8 cellular contexts compared by ENCODE assay signal in genomic region chr5:59587489-59588337, GRCh38.
A peak's percentile ranks its signal among the peaks of the same experiment; 100 is the strongest.
DNase-seq lines count a peak whose midpoint lies in the region; ATAC-seq and TF ChIP-seq lines count a peak whose summit lies in the region.

No MANE protein-coding gene starts in this region.

- peak; percentile 49 for TF ChIP-seq CTCF in Loucy (conservative IDR thresholded peaks at IDR 0.05; ENCODE audit: low read length)
- no peak for TF ChIP-seq CTCF in adrenal gland (IDR thresholded peaks at IDR 0.05)
- TF ChIP-seq CTCF in left ventricle myocardium inferior (IDR thresholded peaks at IDR 0.05; ENCODE audit: borderline replicate concordance): peak; percentile 28
- no peak for TF ChIP-seq CTCF in prostate gland (IDR thresholded peaks at IDR 0.05)
- TF ChIP-seq CTCF in GM10266 (IDR thresholded peaks at IDR 0.05; ENCODE audit: control insufficient read depth, insufficient read depth, low read depth, missing control alignments): no peak

- H3K4me1 ChIP-seq in Loucy (ENCODE audit: insufficient read depth, low read length, poor library complexity, severe bottlenecking) (peaks cover 43% of the 10 kb centered on the region), adrenal gland (replicated peaks in 1 of 2) (no peaks in the 10 kb centered on the region), left ventricle myocardium inferior (peaks cover 13% of the 10 kb centered on the region), prostate gland (replicated peaks) (peaks cover 3% of the 10 kb centered on the region)

- DNase-seq in Ammon's horn (ENCODE audit: low spot score) (peak; percentile 94), adrenal gland (peak in 6 of 7 donors; percentile 3 to 55 (median 22)), left ventricle myocardium inferior (peak; percentile 49), prostate gland (ENCODE audit: low spot score) (peak; percentile 20), GM10266 (ENCODE audit: extremely low spot score) (no peak)
- no peak for DNase-seq in stimulated activated CD4-positive, alpha-beta T cell treated with anti-CD3 and anti-CD28 coated beads, Interleukin-15, amount 100 ng/mL, for 24 hours

- H3K27ac ChIP-seq in adrenal gland (no peak overlapping the region), left ventricle myocardium inferior (replicated peaks) (no peak overlapping the region), prostate gland (no peak overlapping the region)

- H3K36me3 ChIP-seq in Loucy (ENCODE audit: insufficient read depth, low read length): no peaks in the 10 kb centered on the region
- H3K36me3 ChIP-seq in adrenal gland (replicated peaks in 1 of 2): no peaks in the 10 kb centered on the region
- H3K36me3 ChIP-seq in left ventricle myocardium inferior: no peaks in the 10 kb centered on the region
- H3K36me3 ChIP-seq in prostate gland: no peaks in the 10 kb centered on the region

- H3K79me2 ChIP-seq in Loucy (ENCODE audit: insufficient read depth, low read length): no peaks in the 10 kb centered on the region

- no peak overlapping the region for H3K9ac ChIP-seq in Loucy (ENCODE audit: low read depth, low read length, poor library complexity, severe bottlenecking)

- H3K27me3 ChIP-seq in Loucy (ENCODE audit: insufficient read depth, low read length, poor library complexity, severe bottlenecking) (no peaks in the 10 kb centered on the region), adrenal gland (no peaks in the 10 kb centered on the region), left ventricle myocardium inferior (ENCODE audit: low read depth) (no peaks in the 10 kb centered on the region), prostate gland (replicated peaks; ENCODE audit: insufficient read depth) (no peaks in the 10 kb centered on the region)

- H3K9me2 ChIP-seq in Loucy (replicated peaks; ENCODE audit: low read depth, low read length): no peaks in the 10 kb centered on the region

- H3K4me3 ChIP-seq in Loucy (ENCODE audit: low read length, poor library complexity, severe bottlenecking) (no peak overlapping the region), adrenal gland (peak overlapping the region in 1 of 4 donors; percentile 34), left ventricle myocardium inferior (peak overlapping the region; percentile 55), prostate gland (peak overlapping the region; percentile 8 to 18)

- no peaks in the 10 kb centered on the region for H3K9me3 ChIP-seq in Loucy (ENCODE audit: insufficient read depth, low read depth, low read length)
- H3K9me3 ChIP-seq in adrenal gland (replicated peaks in 1 of 3): no peaks in the 10 kb centered on the region
- no peaks in the 10 kb centered on the region for H3K9me3 ChIP-seq in left ventricle myocardium inferior (replicated peaks)
- H3K9me3 ChIP-seq in prostate gland: no peaks in the 10 kb centered on the region

- WGBS in adrenal gland, 4 donors: 7 to 17% (median 12%) methylated on average over 16 to 17 of the region's 17 CpGs
- WGBS in prostate gland: 5% methylated on average over 17 of the region's 17 CpGs

- H2AFZ ChIP-seq in Loucy (ENCODE audit: low read length): no peak overlapping the region; the same call in 1 of the 2 replicates

- H3K4me2 ChIP-seq in Loucy (ENCODE audit: low read depth, low read length, poor library complexity, severe bottlenecking): no peak overlapping the region

- no peaks in the 10 kb centered on the region; the same call in 1 of the 2 replicates for H3F3A ChIP-seq in Loucy (ENCODE audit: low read depth)

- no peaks in the 10 kb centered on the region for H4K20me1 ChIP-seq in Loucy (ENCODE audit: insufficient read depth, low read length, poor library complexity, severe bottlenecking)

- intact Hi-C loops in adrenal gland (cut with DNase I) (no loop called here), left ventricle myocardium inferior (cut with micrococcal nuclease) (no loop called here), prostate gland (cut with DNase I) (no loop called here)

- no peak for ATAC-seq in HG03045 (IDR thresholded peaks at IDR 0.05; ENCODE audit: unreplicated experiment)

- TF ChIP-seq POLR2A in adrenal gland (IDR thresholded peaks at IDR 0.05): no peak
- no peak for TF ChIP-seq POLR2A in prostate gland (IDR thresholded peaks at IDR 0.05)

Comparison
In these comparisons a context has a peak if more than half of its experiments do, and no peak if none do; other contexts are left out.
1. DNase-seq: peak in Ammon's horn (single experiment), adrenal gland (6 of 7), left ventricle myocardium inferior (single experiment) and prostate gland (single experiment); none in GM10266 (single experiment) and stimulated activated CD4-positive, alpha-beta T cell treated with anti-CD3 and anti-CD28 coated beads, Interleukin-15, amount 100 ng/mL, for 24 hours (single experiment).
2. CTCF ChIP-seq: peak in Loucy (single experiment) and left ventricle myocardium inferior (single experiment); none in adrenal gland (0 of 6), prostate gland (0 of 4) and GM10266 (single experiment).